In the genomic region with DNA sequence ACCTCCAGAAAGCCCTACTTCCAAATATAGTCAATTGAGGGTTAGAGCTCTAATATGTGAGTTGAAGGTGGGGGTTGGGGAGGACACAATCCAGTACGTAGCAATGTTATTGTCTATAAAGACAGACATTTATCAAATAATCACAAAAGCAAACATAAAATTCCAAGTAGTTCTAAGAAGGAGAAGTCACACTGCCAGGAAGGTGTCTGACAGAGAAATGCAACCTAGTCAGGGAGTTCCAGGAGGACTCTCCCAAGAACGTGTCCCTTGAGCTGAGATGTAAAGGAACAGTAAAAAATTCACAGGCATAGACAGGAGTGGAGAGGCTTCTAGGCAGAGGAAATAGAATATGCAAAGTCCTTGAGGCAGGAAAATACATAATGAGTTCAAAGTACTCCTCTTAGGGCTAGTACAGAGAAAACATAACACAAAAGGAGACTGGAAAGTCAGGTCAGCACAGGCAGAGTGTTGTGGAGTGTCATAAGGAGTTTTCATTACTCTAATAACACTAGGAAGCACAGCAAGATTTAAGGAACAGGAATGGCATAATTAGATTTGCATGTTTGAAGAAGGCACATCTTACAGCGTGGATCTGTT, we compare ENCODE assay signal across 21 cellular contexts.
DNase-seq lines count a peak whose midpoint lies in the region; ATAC-seq and TF ChIP-seq lines count a peak whose summit lies in the region.
"Had no signal": no experiment of that assay in that cellular context is flagged by ENCODE, and none has a peak within 500 bp of the region (broad histone marks: within the 10 kb centered on the region; RNA-seq: fewer than 3 reads in every experiment).

No MANE protein-coding gene starts in this region.

- no peaks in the 10 kb centered on the region for H4K20me1 ChIP-seq in OCI-LY3 (ENCODE audit: insufficient read depth, low read length)

- no peaks in the 10 kb centered on the region for H3K27me3 ChIP-seq in OCI-LY3 (ENCODE audit: low read depth, low read length)
- no peaks in the 10 kb centered on the region for H3K27me3 ChIP-seq in left lung
- H3K27me3 ChIP-seq in thoracic aorta (replicated peaks; ENCODE audit: insufficient read depth): no peaks in the 10 kb centered on the region
- H3K27me3 ChIP-seq: BE2C had no signal

- peaks cover 7% of the 10 kb centered on the region; the same call in 1 of the 2 replicates for H3K9me3 ChIP-seq in OCI-LY3 (ENCODE audit: insufficient read depth, low read length)
- no peaks in the 10 kb centered on the region for H3K9me3 ChIP-seq in left lung
- no peaks in the 10 kb centered on the region for H3K9me3 ChIP-seq in thoracic aorta
- H3K9me3 ChIP-seq: BE2C had no signal

- TF ChIP-seq CTCF in OCI-LY3 (IDR thresholded peaks at IDR 0.05; ENCODE audit: low read depth, low read length) (no peak), left lung (IDR thresholded peaks at IDR 0.05) (no peak), thoracic aorta (IDR thresholded peaks at IDR 0.05) (no peak)

- H3K9ac ChIP-seq in OCI-LY3 (ENCODE audit: low read length): no peak overlapping the region

- H3K27ac ChIP-seq in OCI-LY3 (ENCODE audit: low read length): no peak overlapping the region
- H3K27ac ChIP-seq in left lung: no peak overlapping the region
- H3K27ac ChIP-seq in thoracic aorta: no peak overlapping the region

- H3K36me3 ChIP-seq in OCI-LY3 (replicated peaks; ENCODE audit: low read depth, low read length): peaks cover 26% of the 10 kb centered on the region
- no peaks in the 10 kb centered on the region for H3K36me3 ChIP-seq in left lung
- no peaks in the 10 kb centered on the region for H3K36me3 ChIP-seq in thoracic aorta
- H3K36me3 ChIP-seq: BE2C had no signal

- H3K4me1 ChIP-seq in OCI-LY3 (ENCODE audit: low read length) (peaks cover 28% of the 10 kb centered on the region), left lung (peaks cover 0 to 7% of the 10 kb centered on the region in 2 donors), thoracic aorta (ENCODE audit: control insufficient read depth in 1 of 2, low read depth in 2 of 2) (no peaks in the 10 kb centered on the region)
- H3K4me1 ChIP-seq: BE2C had no signal

- H3K4me3 ChIP-seq in OCI-LY3 (ENCODE audit: low read length): no peak overlapping the region
- no peak overlapping the region for H3K4me3 ChIP-seq in left lung
- H3K4me3 ChIP-seq in thoracic aorta: no peak overlapping the region
- H3K4me3 ChIP-seq: K562 had no signal

- ATAC-seq in left lung (peak; percentile 90), thoracic aorta (ENCODE audit: insufficient number of reproducible peaks, low FRiP score, low read depth) (peak; percentile 6), GM21723 (IDR thresholded peaks at IDR 0.05; ENCODE audit: unreplicated experiment) (no peak)
- ATAC-seq: HCT116, K562, PC-3, SK-N-SH treated with all-trans-retinoic acid at 6 μM for 48 hours had no signal

- 0 out of 2 replicates have a peak overlapping the region, but pooled peaks have one; percentile 7 for H2AFZ ChIP-seq in OCI-LY3 (ENCODE audit: low read depth, low read length)

- DNase-seq in NCI-H2029 treated with DMSO at 0.1 percent for 48 hours (lab: John Stamatoyannopoulos, UW) (peak; percentile 24), NCI-H2029 (lab: John Stamatoyannopoulos, UW) (no peak), left lung (no peak), thoracic aorta (ENCODE audit: low spot score) (no peak), dermis blood vessel endothelial cell (no peak), NCI-H748 (lab: John Stamatoyannopoulos, UW; ENCODE audit: unreplicated experiment) (no peak)
- DNase-seq: 8988T; BE2C; Calu3; CD4-positive, alpha-beta memory T cell; GOT3; MV-4-11; NCI-H1694 treated with DMSO at 0.1 percent for 48 hours; PC-3; RPMI8226; SHP77 treated with DMSO at 0.1 percent for 48 hours had no signal

- intact Hi-C loops in left lung (cut with DNase I): no loop called here

- H3K4me2 ChIP-seq in OCI-LY3 (ENCODE audit: low read length): no peak overlapping the region

- no peaks in the 10 kb centered on the region for H3K79me2 ChIP-seq in OCI-LY3 (ENCODE audit: low read length)
